8 cellular contexts compared by ENCODE assay signal in the genomic region with DNA sequence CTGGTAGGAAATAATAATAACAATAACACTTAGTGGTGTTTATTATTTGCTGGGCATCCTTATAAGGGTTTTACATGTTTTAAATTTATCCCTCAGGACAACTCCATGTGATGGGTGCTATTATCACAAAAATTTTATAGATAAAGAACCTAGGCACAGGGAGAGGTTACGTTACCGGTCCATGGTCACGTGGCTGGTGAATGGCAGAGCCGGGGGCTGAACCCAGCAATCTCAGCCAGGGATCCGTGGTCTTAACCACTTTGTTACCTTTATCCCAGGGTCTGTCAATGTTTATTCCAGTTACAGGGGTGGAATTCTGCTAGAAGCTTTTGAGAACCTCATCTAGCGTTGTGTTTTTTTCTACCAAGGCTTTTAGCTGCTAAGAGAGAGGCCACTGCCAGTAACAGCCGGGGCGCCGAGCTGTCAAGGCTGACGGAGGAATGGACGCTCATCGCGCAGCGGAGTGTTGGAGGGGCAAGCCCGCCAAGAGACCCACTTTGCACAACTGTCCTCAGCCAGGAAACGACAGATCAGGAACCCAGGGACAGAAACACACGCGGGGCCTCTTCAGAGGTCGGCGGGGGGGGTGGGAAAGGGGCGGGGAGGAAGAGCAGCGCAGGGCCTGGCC. TPM values are rescaled to one million over a fixed set of nuclear protein-coding genes. Genes with fewer than 3 reads are reported as not detected.
DNase-seq lines count a peak whose midpoint lies in the region; ATAC-seq and TF ChIP-seq lines count a peak whose summit lies in the region.

No MANE protein-coding gene starts in this region.

- peak overlapping the region; percentile 53 for H2AFZ ChIP-seq in KMS-11 (ENCODE audit: low read depth)

- H3K27ac ChIP-seq in KMS-11 (peak overlapping the region; percentile 85), left ventricle myocardium inferior (replicated peaks) (peak overlapping the region; percentile 99)

- no peaks in the 10 kb centered on the region for H3K27me3 ChIP-seq in KMS-11 (ENCODE audit: insufficient read depth, low read depth)
- no peaks in the 10 kb centered on the region for H3K27me3 ChIP-seq in left ventricle myocardium inferior (ENCODE audit: low read depth)

- no peaks in the 10 kb centered on the region for H3K79me2 ChIP-seq in KMS-11 (ENCODE audit: insufficient read depth, low read depth)

- peak overlapping the region; percentile 99 for H3K27ac Mint-ChIP-seq in activated T-helper 1 cell treated with anti-CD3 and anti-CD28 coated beads, Interleukin-12 subunit alpha, Interleukin-12 subunit beta, Interleukin-2, Interleukin-4 antibody, amounts not matched to agents 30 ng/mL and 10 ng/mL and 1 ng/mL, durations not matched to agents 14 hours and 24 hours and 36 hours
- H3K27ac Mint-ChIP-seq in progenitor cell of endocrine pancreas: peak overlapping the region; percentile 99

- H3K9me3 ChIP-seq in left ventricle myocardium inferior (replicated peaks): peaks cover 31% of the 10 kb centered on the region

- no peak for TF ChIP-seq CTCF in KMS-11 (conservative IDR thresholded peaks at IDR 0.05; ENCODE audit: low read depth, low read length)
- no peak for TF ChIP-seq CTCF in left ventricle myocardium inferior (IDR thresholded peaks at IDR 0.05; ENCODE audit: borderline replicate concordance)
- no peak for TF ChIP-seq CTCF in progenitor cell of endocrine pancreas (IDR thresholded peaks at IDR 0.05; ENCODE audit: unreplicated experiment)

- H3K4me1 Mint-ChIP-seq in activated T-helper 1 cell treated with anti-CD3 and anti-CD28 coated beads, Interleukin-12 subunit alpha, Interleukin-12 subunit beta, Interleukin-2, Interleukin-4 antibody, amounts not matched to agents 30 ng/mL and 10 ng/mL and 1 ng/mL, durations not matched to agents 14 hours and 24 hours and 36 hours (ENCODE audit: low read depth): peaks cover 53% of the 10 kb centered on the region
- peaks cover 41% of the 10 kb centered on the region for H3K4me1 Mint-ChIP-seq in progenitor cell of endocrine pancreas (ENCODE audit: low read depth)

- peaks cover 20% of the 10 kb centered on the region for H3K4me1 ChIP-seq in KMS-11 (ENCODE audit: low read depth, poor library complexity, severe bottlenecking)
- peaks cover 76% of the 10 kb centered on the region for H3K4me1 ChIP-seq in left ventricle myocardium inferior

- intact Hi-C loops in Right ventricle myocardium inferior (cut with DNase I) (loop anchor here (5.0 kb wide), 2 partner anchors 71 to 229 kb away; a partner anchor contains a TSS), cardiac septum (cut with DNase I) (loop anchor here (2.0 to 5.0 kb wide), 3 partner anchors 71 to 149 kb away; a partner anchor contains a TSS), left ventricle myocardium inferior (cut with micrococcal nuclease) (no loop called here)
- intact Hi-C loops in activated T-helper 1 cell treated with anti-CD3 and anti-CD28 coated beads, Interleukin-12 subunit alpha, Interleukin-12 subunit beta, Interleukin-2, Interleukin-4 antibody, amounts not matched to agents 30 ng/mL and 10 ng/mL and 1 ng/mL, durations not matched to agents 14 hours and 24 hours and 36 hours (cut with micrococcal nuclease): loop anchor here (1.0 to 5.0 kb wide), 4 partner anchors 34 to 1029 kb away; a partner anchor contains a TSS

- H3K9ac ChIP-seq in KMS-11: peak overlapping the region; percentile 84

- peaks cover 19% of the 10 kb centered on the region for H3K36me3 Mint-ChIP-seq in activated T-helper 1 cell treated with anti-CD3 and anti-CD28 coated beads, Interleukin-12 subunit alpha, Interleukin-12 subunit beta, Interleukin-2, Interleukin-4 antibody, amounts not matched to agents 30 ng/mL and 10 ng/mL and 1 ng/mL, durations not matched to agents 14 hours and 24 hours and 36 hours (ENCODE audit: low read depth)
- peaks cover 29% of the 10 kb centered on the region for H3K36me3 Mint-ChIP-seq in progenitor cell of endocrine pancreas (ENCODE audit: insufficient read depth)

- ATAC-seq in Right ventricle myocardium inferior (peak; percentile 18), GM21528 (IDR thresholded peaks at IDR 0.05; ENCODE audit: low FRiP score, unreplicated experiment) (no peak)

- H3K4me2 ChIP-seq in KMS-11: peak overlapping the region; percentile 76

- H3K27me3 Mint-ChIP-seq in activated T-helper 1 cell treated with anti-CD3 and anti-CD28 coated beads, Interleukin-12 subunit alpha, Interleukin-12 subunit beta, Interleukin-2, Interleukin-4 antibody, amounts not matched to agents 30 ng/mL and 10 ng/mL and 1 ng/mL, durations not matched to agents 14 hours and 24 hours and 36 hours (ENCODE audit: insufficient read depth): no peaks in the 10 kb centered on the region
- no peaks in the 10 kb centered on the region for H3K27me3 Mint-ChIP-seq in progenitor cell of endocrine pancreas

- DNase-seq in Right ventricle myocardium inferior (ENCODE audit: missing footprints): no peak
- DNase-seq in cardiac septum (ENCODE audit: low spot score): no peak
- no peak for DNase-seq in activated T-helper 1 cell treated with anti-CD3 and anti-CD28 coated beads, Interleukin-12 subunit alpha, Interleukin-12 subunit beta, Interleukin-2, Interleukin-4 antibody, amounts not matched to agents 30 ng/mL and 10 ng/mL and 1 ng/mL, durations not matched to agents 14 hours and 24 hours and 36 hours (ENCODE audit: low spot score)
- DNase-seq in left ventricle myocardium inferior: no peak
- no peak for DNase-seq in progenitor cell of endocrine pancreas (ENCODE audit: low spot score, unreplicated experiment)
- no peak for DNase-seq in DMS153 treated with DMSO at 0.1 percent for 48 hours (lab: John Stamatoyannopoulos, UW; ENCODE audit: unreplicated experiment)

- no peak overlapping the region for H3K4me3 ChIP-seq in KMS-11 (IDR thresholded peaks at IDR 0.05; ENCODE audit: insufficient read depth, low read depth, low read length)
- H3K4me3 ChIP-seq in left ventricle myocardium inferior: peak overlapping the region; percentile 79

- no peaks in the 10 kb centered on the region for H4K20me1 ChIP-seq in KMS-11 (ENCODE audit: insufficient read depth)

- H3K36me3 ChIP-seq in KMS-11 (ENCODE audit: insufficient read depth) (no peaks in the 10 kb centered on the region), left ventricle myocardium inferior (no peaks in the 10 kb centered on the region)

- peaks cover 12% of the 10 kb centered on the region for H3K9me3 Mint-ChIP-seq in activated T-helper 1 cell treated with anti-CD3 and anti-CD28 coated beads, Interleukin-12 subunit alpha, Interleukin-12 subunit beta, Interleukin-2, Interleukin-4 antibody, amounts not matched to agents 30 ng/mL and 10 ng/mL and 1 ng/mL, durations not matched to agents 14 hours and 24 hours and 36 hours
- peaks cover 27% of the 10 kb centered on the region for H3K9me3 Mint-ChIP-seq in progenitor cell of endocrine pancreas (ENCODE audit: low read depth)

- peak overlapping the region; percentile 98 for H3K4me3 Mint-ChIP-seq in activated T-helper 1 cell treated with anti-CD3 and anti-CD28 coated beads, Interleukin-12 subunit alpha, Interleukin-12 subunit beta, Interleukin-2, Interleukin-4 antibody, amounts not matched to agents 30 ng/mL and 10 ng/mL and 1 ng/mL, durations not matched to agents 14 hours and 24 hours and 36 hours
- peak overlapping the region; percentile 88 for H3K4me3 Mint-ChIP-seq in progenitor cell of endocrine pancreas (ENCODE audit: low read depth)

RNA-seq across cellular contexts. Expression of a gene that starts 0.4 kb away (rescaled TPM):
- total RNA-seq in Right ventricle myocardium inferior (11.5 TPM), cardiac septum (9.2 TPM), left ventricle myocardium inferior (13.9 TPM), progenitor cell of endocrine pancreas (29.2 and 31.9 TPM in 2 replicates)
- total RNA-seq in activated T-helper 1 cell treated with anti-CD3 and anti-CD28 coated beads, Interleukin-12 subunit alpha, Interleukin-12 subunit beta, Interleukin-2, Interleukin-4 antibody, amounts not matched to agents 30 ng/mL and 10 ng/mL and 1 ng/mL, durations not matched to agents 14 hours and 24 hours and 36 hours: 3.1 and 3.4 TPM in 2 replicates
